ENCODE assay signal across 9 cellular contexts in the genomic region with DNA sequence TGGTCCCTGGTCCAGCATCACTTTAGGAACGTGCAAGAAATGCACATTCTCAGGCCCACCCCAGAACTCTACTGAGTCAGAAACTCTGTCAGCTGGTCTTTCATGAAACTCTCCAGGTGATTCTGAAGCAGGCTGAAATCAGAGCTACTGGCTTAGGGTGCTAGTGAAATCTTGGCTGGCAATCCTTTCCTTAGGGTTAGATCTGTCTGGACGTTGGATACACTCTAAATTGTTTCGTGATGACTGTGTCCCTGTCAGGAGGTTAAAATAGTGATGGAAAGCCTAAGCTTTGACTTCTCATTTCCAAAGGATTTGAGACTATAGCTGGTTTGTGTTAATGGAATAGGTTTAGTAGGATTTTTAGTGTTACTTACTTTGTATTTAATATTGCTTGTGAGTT.
A peak's percentile ranks its signal among the peaks of the same experiment; 100 is the strongest.
DNase-seq lines count a peak whose midpoint lies in the region; ATAC-seq and TF ChIP-seq lines count a peak whose summit lies in the region.
"Had no signal": no experiment of that assay in that cellular context is flagged by ENCODE, and none has a peak within 500 bp of the region (broad histone marks: within the 10 kb centered on the region; RNA-seq: fewer than 3 reads in every experiment).

No MANE protein-coding gene starts in this region.

- intact Hi-C loops in upper lobe of right lung (cut with DNase I), result no loop called here

- H3K79me2 ChIP-seq in mesendoderm (ENCODE audit: control insufficient read depth, insufficient read depth, low read length), result no peaks in the 10 kb centered on the region

- no peak overlapping the region for H3K4ac ChIP-seq in mesendoderm (ENCODE audit: low read depth, low read length)

- H3K23ac ChIP-seq in mesendoderm (ENCODE audit: low read length), result no peak overlapping the region

- H3K27me3 ChIP-seq in mesendoderm (ENCODE audit: insufficient read depth, low read length, poor library complexity) (no peaks in the 10 kb centered on the region), upper lobe of right lung (no peaks in the 10 kb centered on the region)

- no peak overlapping the region for H3K4me2 ChIP-seq in mesendoderm (ENCODE audit: low read length)

- no peaks in the 10 kb centered on the region for H3K36me3 ChIP-seq in mesendoderm (ENCODE audit: control insufficient read depth, insufficient read depth, low read length)
- no peaks in the 10 kb centered on the region for H3K36me3 ChIP-seq in upper lobe of right lung

- H3K27ac ChIP-seq in coronary artery (peak overlapping the region; percentile 91 to 94), mesendoderm (ENCODE audit: low read depth, low read length) (no peak overlapping the region), upper lobe of right lung (peak overlapping the region; percentile 69)

- no peak overlapping the region for H2AK5ac ChIP-seq in mesendoderm (ENCODE audit: low read length)

- no peak overlapping the region for H4K5ac ChIP-seq in mesendoderm (ENCODE audit: low read length)

- DNase-seq in NCI-H82 treated with DMSO at 0.1 percent for 48 hours (lab: John Stamatoyannopoulos, UW; ENCODE audit: unreplicated experiment) (peak; percentile 52), coronary artery (ENCODE audit: low spot score) (no peak), mesendoderm (peak; percentile 38), upper lobe of right lung (no peak), NCI-H446 (lab: John Stamatoyannopoulos, UW) (no peak), AML-193 (lab: John Stamatoyannopoulos, UW) (no peak)
- DNase-seq: activated naive CD4-positive, alpha-beta T cell treated with anti-CD3 and anti-CD28 coated beads, Interleukin-2, amount 10 ng/mL, durations not matched to agents 7 days and 5 days; NCI-H2107 had no signal

- no peak overlapping the region for H3K56ac ChIP-seq in mesendoderm (ENCODE audit: low read length)

- no peak overlapping the region for H2BK5ac ChIP-seq in mesendoderm (ENCODE audit: low read length)

- no CpG with 5 or more reads among the region's 3 CpGs for WGBS in mesendoderm (ENCODE audit: extremely low coverage, insufficient coverage, low lambda C conversion rate)

- H3K9me3 ChIP-seq in upper lobe of right lung, result no peaks in the 10 kb centered on the region

- H2BK120ac ChIP-seq in mesendoderm (ENCODE audit: low read depth, low read length), result no peak overlapping the region

- no peak overlapping the region for H4K8ac ChIP-seq in mesendoderm (ENCODE audit: low read depth, low read length)

- TF ChIP-seq CTCF in coronary artery (IDR thresholded peaks at IDR 0.05), result no peak
- TF ChIP-seq CTCF in upper lobe of right lung (IDR thresholded peaks at IDR 0.05), result no peak

- no peak overlapping the region for H3K18ac ChIP-seq in mesendoderm (ENCODE audit: low read length)

- no peak for TF ChIP-seq POLR2A in GM18505 (IDR thresholded peaks at IDR 0.05; ENCODE audit: borderline replicate concordance, extremely low read depth, insufficient read depth, insufficient read length)

- no peaks in the 10 kb centered on the region for H3K79me1 ChIP-seq in mesendoderm (ENCODE audit: low read length)

- no peaks in the 10 kb centered on the region for H3K4me1 ChIP-seq in mesendoderm (ENCODE audit: control insufficient read depth, low read depth, low read length)
- peaks cover 49% of the 10 kb centered on the region for H3K4me1 ChIP-seq in upper lobe of right lung

- H3K4me3 ChIP-seq in coronary artery (peak overlapping the region; percentile 12), mesendoderm (ENCODE audit: low read length) (no peak overlapping the region), upper lobe of right lung (no peak overlapping the region)

- no peak overlapping the region for H2BK15ac ChIP-seq in mesendoderm (replicated peaks; ENCODE audit: low read depth)

- ATAC-seq in upper lobe of right lung (no peak), GM18505 (IDR thresholded peaks at IDR 0.05; ENCODE audit: unreplicated experiment) (no peak)

- H3K9ac ChIP-seq in mesendoderm (ENCODE audit: low read length), result no peak overlapping the region

Comparison
In these comparisons a context has a peak if more than half of its experiments do, and no peak if none do; other contexts are left out.
1. DNase-seq: peak in NCI-H82 treated with DMSO at 0.1 percent for 48 hours (single experiment) and mesendoderm (single experiment); none in coronary artery (single experiment), upper lobe of right lung (single experiment), NCI-H446 (0 of 2) and AML-193 (0 of 2).